ENCODE assay signal across 26 cellular contexts in genomic region chr13:37667631-37668161, GRCh38.
"Had no signal": no experiment of that assay in that cellular context is flagged by ENCODE, and none has a peak within 500 bp of the region (broad histone marks: within the 10 kb centered on the region; RNA-seq: fewer than 3 reads in every experiment).

No MANE protein-coding gene starts in this region.

- ATAC-seq: activated CD8-positive, alpha-beta T cell treated with anti-CD3 and anti-CD28 coated beads for 36 hours; activated naive CD8-positive, alpha-beta T cell treated with anti-CD3 and anti-CD28 coated beads, Interleukin-2, amount 50 U/mL, for 24 hours; gastrocnemius medialis; heart left ventricle; naive thymus-derived CD4-positive, alpha-beta T cell; pancreas; stimulated activated naive CD8-positive, alpha-beta T cell treated with anti-CD3 and anti-CD28 coated beads, Interleukin-15, Interleukin-2, amounts not matched to agents 100 U/mL and 50 U/mL, for 24 hours had no signal

- H3K27me3 Mint-ChIP-seq: activated CD4-positive, alpha-beta T cell treated with anti-CD3 and anti-CD28 coated beads, Interleukin-2, amount 10 ng/mL, durations not matched to agents 24 days and 14 days; activated CD8-positive, alpha-beta T cell treated with anti-CD3 and anti-CD28 coated beads for 36 hours; activated naive CD4-positive, alpha-beta T cell treated with anti-CD3 and anti-CD28 coated beads, Interleukin-2, amount 10 ng/mL, durations not matched to agents 7 days and 5 days; activated T-cell treated with anti-CD3 and anti-CD28 coated beads, Interleukin-2, amount 50 U/mL, for 24 hours; memory B cell had no signal

- H3K36me3 ChIP-seq: breast epithelium, gastrocnemius medialis, heart left ventricle, left ventricle myocardium inferior, pancreas, sigmoid colon had no signal

- FAIRE-seq: endometrium, kidney, pancreas had no signal

- H3K27ac Mint-ChIP-seq: activated CD4-positive, alpha-beta T cell treated with anti-CD3 and anti-CD28 coated beads, Interleukin-2, amount 10 ng/mL, durations not matched to agents 24 days and 14 days; activated CD8-positive, alpha-beta T cell treated with anti-CD3 and anti-CD28 coated beads for 36 hours; activated naive CD4-positive, alpha-beta T cell treated with anti-CD3 and anti-CD28 coated beads, Interleukin-2, amount 10 ng/mL, durations not matched to agents 7 days and 5 days; activated naive CD8-positive, alpha-beta T cell treated with anti-CD3 and anti-CD28 coated beads, Interleukin-2, amount 50 U/mL, for 24 hours; activated T-cell treated with anti-CD3 and anti-CD28 coated beads, Interleukin-2, amount 50 U/mL, for 24 hours; activated T-helper 2 cell treated with anti-CD3 and anti-CD28 coated beads, Interferon-gamma antibody, Interleukin-2, Interleukin-4, amounts not matched to agents 10 μg/mL and 5 μg/mL and 100 μg/mL, durations not matched to agents 14 hours and 24 hours and 36 hours; memory B cell; naive thymus-derived CD4-positive, alpha-beta T cell had no signal

- H3K9me3 ChIP-seq: breast epithelium, gastrocnemius medialis, left ventricle myocardium inferior, pancreas, sigmoid colon had no signal

- H3K27me3 ChIP-seq: breast epithelium, gastrocnemius medialis, heart left ventricle, pancreas, sigmoid colon had no signal

- H3K27ac ChIP-seq: breast epithelium, gastrocnemius medialis, heart left ventricle, left ventricle myocardium inferior, pancreas, sigmoid colon had no signal

- H3K4me1 Mint-ChIP-seq: activated CD4-positive, alpha-beta T cell treated with anti-CD3 and anti-CD28 coated beads, Interleukin-2, amount 10 ng/mL, durations not matched to agents 24 days and 14 days; activated naive CD4-positive, alpha-beta T cell treated with anti-CD3 and anti-CD28 coated beads, Interleukin-2, amount 10 ng/mL, durations not matched to agents 7 days and 5 days; activated naive CD8-positive, alpha-beta T cell treated with anti-CD3 and anti-CD28 coated beads, Interleukin-2, amount 50 U/mL, for 24 hours; memory B cell; naive thymus-derived CD4-positive, alpha-beta T cell had no signal

- H3K4me3 Mint-ChIP-seq: activated CD4-positive, alpha-beta T cell treated with anti-CD3 and anti-CD28 coated beads, Interleukin-2, amount 10 ng/mL, durations not matched to agents 24 days and 14 days; activated CD8-positive, alpha-beta T cell treated with anti-CD3 and anti-CD28 coated beads for 36 hours; activated naive CD4-positive, alpha-beta T cell treated with anti-CD3 and anti-CD28 coated beads, Interleukin-2, amount 10 ng/mL, durations not matched to agents 7 days and 5 days; activated naive CD8-positive, alpha-beta T cell treated with anti-CD3 and anti-CD28 coated beads, Interleukin-2, amount 50 U/mL, for 24 hours; activated T-cell treated with anti-CD3 and anti-CD28 coated beads, Interleukin-2, amount 50 U/mL, for 24 hours; memory B cell; naive thymus-derived CD4-positive, alpha-beta T cell had no signal

- H3K36me3 Mint-ChIP-seq: activated naive CD4-positive, alpha-beta T cell treated with anti-CD3 and anti-CD28 coated beads, Interleukin-2, amount 10 ng/mL, durations not matched to agents 7 days and 5 days; memory B cell; naive thymus-derived CD4-positive, alpha-beta T cell had no signal

- DNase-seq: activated CD4-positive, alpha-beta T cell treated with anti-CD3 and anti-CD28 coated beads, Interleukin-2, amount 10 ng/mL, durations not matched to agents 24 days and 14 days; activated CD8-positive, alpha-beta T cell treated with anti-CD3 and anti-CD28 coated beads for 36 hours; activated naive CD4-positive, alpha-beta T cell treated with anti-CD3 and anti-CD28 coated beads, Interleukin-2, amount 10 ng/mL, durations not matched to agents 7 days and 5 days; activated naive CD8-positive, alpha-beta T cell treated with anti-CD3 and anti-CD28 coated beads, Interleukin-2, amount 50 U/mL, for 24 hours; activated T-cell treated with anti-CD3 and anti-CD28 coated beads, Interleukin-2, amount 50 U/mL, for 24 hours; aorta; cerebellar nuclear complex; cortex of kidney; erythroblast; gastrocnemius medialis; heart left ventricle; kidney; left ventricle myocardium inferior; naive thymus-derived CD4-positive, alpha-beta T cell; pancreas; sigmoid colon; stimulated activated CD8-positive, alpha-beta memory T cell treated with anti-CD3 and anti-CD28 coated beads, Interleukin-4, amount 100 ng/mL, for 48 hours; stimulated activated naive CD8-positive, alpha-beta T cell treated with anti-CD3 and anti-CD28 coated beads, Interleukin-15, Interleukin-2, amounts not matched to agents 100 U/mL and 50 U/mL, for 24 hours; substantia nigra; T-helper 1 cell; T-helper 9 cell; trophoblast cell had no signal

- H3K4me3 ChIP-seq: breast epithelium, gastrocnemius medialis, heart left ventricle, left ventricle myocardium inferior, pancreas, sigmoid colon had no signal

- H3K9me3 Mint-ChIP-seq: activated CD4-positive, alpha-beta T cell treated with anti-CD3 and anti-CD28 coated beads, Interleukin-2, amount 10 ng/mL, durations not matched to agents 24 days and 14 days; activated CD8-positive, alpha-beta T cell treated with anti-CD3 and anti-CD28 coated beads for 36 hours; activated T-cell treated with anti-CD3 and anti-CD28 coated beads, Interleukin-2, amount 50 U/mL, for 24 hours had no signal

- H3K4me1 ChIP-seq: breast epithelium, gastrocnemius medialis, heart left ventricle, left ventricle myocardium inferior, pancreas, sigmoid colon had no signal
